Comparison of ENCODE assay signal across 1 cellular context in genomic region chr7:122303971-122304603, GRCh38.
TF ChIP-seq lines count a peak whose summit lies in the region.

No MANE protein-coding gene starts in this region.

TF ChIP-seq in GM12878, 131 proteins besides CTCF, POLR2A, EP300 and RAD21 (continued from another document):
- TF ChIP-seq SKIL (IDR thresholded peaks at IDR 0.05; ENCODE audit: low read depth, poor library complexity, severe bottlenecking), result no peak
